ENCODE assay signal across 8 cellular contexts in the genomic region with DNA sequence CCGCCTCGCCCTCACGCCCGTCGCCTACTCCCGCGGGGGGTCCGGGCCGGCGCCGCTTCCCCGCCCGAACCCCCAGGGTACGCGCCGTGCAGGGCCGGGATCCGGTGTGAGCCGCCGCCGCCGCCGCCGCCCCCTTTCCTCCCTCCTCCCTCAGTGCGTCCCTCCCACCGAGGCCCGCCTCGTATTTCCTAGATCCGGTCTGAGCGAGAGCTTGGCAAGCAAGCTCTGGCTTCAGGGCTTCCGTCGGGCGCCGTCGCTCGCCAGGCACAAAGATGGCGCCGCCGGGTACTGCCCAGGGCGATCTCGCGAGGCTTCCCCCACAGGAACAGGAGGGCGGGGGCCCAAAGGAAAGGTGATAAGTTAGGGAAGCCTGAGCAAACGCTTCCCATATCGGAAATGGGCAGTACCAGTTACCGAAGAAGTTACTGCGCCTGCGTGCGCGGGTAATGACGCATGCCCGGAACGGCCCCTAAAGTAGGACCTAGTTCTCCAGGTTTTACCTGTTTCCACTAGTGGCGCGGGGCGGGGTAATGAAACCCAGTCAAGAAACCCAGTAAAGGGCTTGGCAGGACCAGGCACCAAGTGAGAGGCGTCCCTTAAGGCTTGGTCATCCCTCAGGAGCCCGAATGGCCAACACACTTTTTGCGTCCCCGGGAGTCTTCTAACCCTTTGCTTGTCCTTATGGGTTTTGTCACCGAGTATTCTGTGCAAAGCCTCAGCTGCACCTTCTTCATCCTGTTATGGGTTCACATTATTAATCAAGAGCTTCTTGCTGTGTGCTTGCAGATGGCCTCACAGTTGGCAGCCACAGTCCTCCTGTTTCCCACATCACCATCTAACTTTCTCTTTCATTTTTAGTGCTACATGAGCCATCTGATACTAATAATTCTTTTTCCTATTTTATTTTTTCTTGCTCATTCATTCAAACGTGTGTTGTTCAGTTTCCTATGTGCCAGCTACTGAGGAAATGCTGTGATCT. TPM values are rescaled to one million over a fixed set of nuclear protein-coding genes. Genes with fewer than 3 reads are reported as not detected.
DNase-seq lines count a peak whose midpoint lies in the region; ATAC-seq, FAIRE-seq and TF ChIP-seq lines count a peak whose summit lies in the region.

TSS of gene TAB3 (minus strand) at position 108 of the 979 bp plus-strand sequence. CDS start 29,666 bp downstream, outside the sequence.

- H3K36me3 ChIP-seq in kidney (ENCODE audit: control insufficient read depth in 1 of 2, insufficient read depth in 2 of 2, low read length in 2 of 2), result no peaks in the 10 kb centered on the region

- no peaks in the 10 kb centered on the region for H3K4me1 ChIP-seq in kidney (ENCODE audit: control insufficient read depth in 1 of 2, insufficient read depth in 1 of 2, low read depth in 1 of 2, low read length in 2 of 2)

- H3K27ac ChIP-seq in kidney (ENCODE audit: low read depth in 2 of 2, low read length in 2 of 2), result peak within 1 kb of the TSS; percentile 83 to 87

- ATAC-seq in HG03439 (IDR thresholded peaks at IDR 0.05; ENCODE audit: unreplicated experiment), result peak; percentile 93

- intact Hi-C loops in kidney (cut with DNase I), result no loop called here

- no peaks in the 10 kb centered on the region for H3K9me3 ChIP-seq in kidney (ENCODE audit: control insufficient read depth in 1 of 2, low read length in 2 of 2)

- peak; percentile 53 for TF ChIP-seq POLR2A in GM19193 (IDR thresholded peaks at IDR 0.05; ENCODE audit: extremely low read depth, insufficient read depth, insufficient read length)

- H3K9ac ChIP-seq in kidney (ENCODE audit: low read length in 2 of 2), result peak within 1 kb of the TSS; percentile 55 to 80

- TF ChIP-seq CTCF in choroid plexus epithelial cell (conservative IDR thresholded peaks at IDR 0.05; ENCODE audit: low read depth, low read length) (no peak), kidney (IDR thresholded peaks at IDR 0.05; ENCODE audit: borderline replicate concordance, extremely low read depth, insufficient read depth) (no peak)

- H3K4me3 ChIP-seq in choroid plexus epithelial cell (ENCODE audit: low read depth, low read length) (peak within 1 kb of the TSS; percentile 72), kidney (ENCODE audit: low read length in 2 of 2) (peak within 1 kb of the TSS; percentile 82 to 84)

- peak; percentile 82 for FAIRE-seq in kidney (lab: Jason Lieb, UNC)

- DNase-seq in AML-193 (lab: John Stamatoyannopoulos, UW) (peak; percentile 80 to 86), NCI-H510A treated with DMSO at 0.1 percent for 48 hours (lab: John Stamatoyannopoulos, UW) (peak; percentile 90), choroid plexus epithelial cell (ENCODE audit: low read depth) (peak; percentile 98), kidney (peak; percentile 98)
- peak; percentile 82 to 83 for DNase-seq in activated CD4-positive, alpha-beta T cell treated with anti-CD3 and anti-CD28 coated beads for 24 hours (ENCODE audit: low read depth in 2 of 2)
- peak; percentile 92 for DNase-seq in stimulated activated CD4-positive, alpha-beta T cell treated with anti-CD3 and anti-CD28 coated beads, Interleukin-15, amount 100 ng/mL, for 24 hours

RNA-seq across cellular contexts. Expression of gene TAB3, which starts in this region (rescaled TPM):
- 26.9 TPM for total RNA-seq in kidney
- 7.9 TPM for polyA plus RNA-seq in kidney (ENCODE audit: insufficient read depth, low read depth, low replicate concordance)

Comparison
In these comparisons a context has a peak if more than half of its experiments do, and no peak if none do; other contexts are left out.
1. Peak in every context shown above with its lines: DNase-seq, ATAC-seq, H3K4me3 ChIP-seq and H3K27ac ChIP-seq.